18 cellular contexts compared by ENCODE assay signal in genomic region chr1:236124965-236125364, GRCh38. TPM values are rescaled to one million over a fixed set of nuclear protein-coding genes. Genes with fewer than 3 reads are reported as not detected.
DNase-seq lines count a peak whose midpoint lies in the region; ATAC-seq, FAIRE-seq and TF ChIP-seq lines count a peak whose summit lies in the region.
"Had no signal": no experiment of that assay in that cellular context is flagged by ENCODE, and none has a peak within 500 bp of the region (broad histone marks: within the 10 kb centered on the region; RNA-seq: fewer than 3 reads in every experiment).

No MANE protein-coding gene starts in this region.

- no peak overlapping the region for H3K4me3 Mint-ChIP-seq in H9

- H3K9ac ChIP-seq in H9 (ENCODE audit: extremely low read depth, insufficient read length, low read length) (no peak overlapping the region), PC-3 (ENCODE audit: low read length) (no peak overlapping the region)

- no CpG with 5 or more reads among the region's 2 CpGs for WGBS in H9 (ENCODE audit: extremely low coverage, insufficient read length, low lambda C conversion rate)

- no peak overlapping the region for H3K56ac ChIP-seq in H9 (ENCODE audit: insufficient read length, low read depth, low read length)

- H3K18ac ChIP-seq in H9 (ENCODE audit: insufficient read length, low read depth, low read length), result no peak overlapping the region

- no peaks in the 10 kb centered on the region for H3K36me3 ChIP-seq in PC-3 (ENCODE audit: low read depth, low read length)
- H3K36me3 ChIP-seq: gastroesophageal sphincter, pancreas, SJSA1, thoracic aorta had no signal

- no peak overlapping the region for H4K5ac ChIP-seq in H9 (ENCODE audit: insufficient read length, low read depth, low read length)

- no peaks in the 10 kb centered on the region for H3F3A ChIP-seq in PC-3 (ENCODE audit: low read length, unreplicated experiment)

- no peak overlapping the region for H3K4me2 ChIP-seq in H9 (ENCODE audit: insufficient read depth, insufficient read length, low read length)
- no peak overlapping the region for H3K4me2 ChIP-seq in PC-3 (ENCODE audit: low read length)

- no peaks in the 10 kb centered on the region for H3K9me3 ChIP-seq in H9 (ENCODE audit: control insufficient read depth, low read depth, low read length)
- no peaks in the 10 kb centered on the region for H3K9me3 ChIP-seq in PC-3 (ENCODE audit: low read length)
- H3K9me3 ChIP-seq: gastroesophageal sphincter, pancreas, SJSA1, thoracic aorta had no signal

- peaks cover 12 to 16% of the 10 kb centered on the region in 2 experiments for H3K4me1 Mint-ChIP-seq in H9

- FAIRE-seq in GM12892 (lab: Jason Lieb, UNC), result no peak
- FAIRE-seq: islet of Langerhans, pancreas had no signal

- H2AFZ ChIP-seq in H9 (ENCODE audit: low read length), result no peak overlapping the region
- no peak overlapping the region for H2AFZ ChIP-seq in PC-3 (ENCODE audit: low read length)

- H4K8ac ChIP-seq in H9 (replicated peaks; ENCODE audit: insufficient read length, low read depth, low read length), result no peak overlapping the region

- H3K27me3 ChIP-seq in H9 (ENCODE audit: insufficient read depth, low read length) (no peaks in the 10 kb centered on the region), PC-3 (ENCODE audit: low read length) (no peaks in the 10 kb centered on the region)
- H3K27me3 ChIP-seq: gastroesophageal sphincter, pancreas, SJSA1 had no signal

- TF ChIP-seq POLR2A in GM12892 (IDR thresholded peaks at IDR 0.05; ENCODE audit: low read depth, low read length), result no peak

- H2AK5ac ChIP-seq in H9 (ENCODE audit: insufficient read length, low read length), result no peak overlapping the region

- H2BK20ac ChIP-seq in H9 (ENCODE audit: low read depth, low read length, poor library complexity, severe bottlenecking), result no peak overlapping the region

- TF ChIP-seq CTCF in H9 (conservative IDR thresholded peaks at IDR 0.05), result peak; percentile 28; the same call in 1 of the 3 replicates
- peak; percentile 29; the same call in 1 of the 2 replicates for TF ChIP-seq CTCF in PC-3 (conservative IDR thresholded peaks at IDR 0.05; ENCODE audit: low read depth, low read length)

- no peak overlapping the region for H3K4me3 ChIP-seq in PC-3 (ENCODE audit: low read length)
- H3K4me3 ChIP-seq: gastroesophageal sphincter, pancreas, SJSA1, thoracic aorta had no signal

- intact Hi-C loops in PC-3 (cut with micrococcal nuclease), result no loop called here

- no peak overlapping the region for H3K14ac ChIP-seq in H9 (ENCODE audit: insufficient read depth, low read length)

- no peak overlapping the region for H3K23ac ChIP-seq in H9 (ENCODE audit: insufficient read length, low read depth, low read length)

- H3K79me1 ChIP-seq in H9 (ENCODE audit: insufficient read depth, low read depth, low read length, poor library complexity, severe bottlenecking), result no peaks in the 10 kb centered on the region

- H4K20me1 ChIP-seq in H9 (ENCODE audit: control insufficient read depth, insufficient read depth, insufficient read length), result no peaks in the 10 kb centered on the region
- no peaks in the 10 kb centered on the region for H4K20me1 ChIP-seq in PC-3 (ENCODE audit: low read length)

- CTCF ChIA-PET in PC-3 (lab: Charles Lee), result no interaction called here

- H3K4me1 ChIP-seq in H9 (ENCODE audit: insufficient read depth, low read length) (no peaks in the 10 kb centered on the region; the same call in 1 of the 2 replicates), PC-3 (ENCODE audit: insufficient read depth, low read length) (no peaks in the 10 kb centered on the region)
- H3K4me1 ChIP-seq: gastroesophageal sphincter, pancreas, SJSA1 had no signal

- peaks cover 5% of the 10 kb centered on the region; the same call in 1 of the 2 replicates for H3K27me3 Mint-ChIP-seq in H9 (ENCODE audit: low read depth)

- no peak overlapping the region for H2BK12ac ChIP-seq in H9 (ENCODE audit: insufficient read length, low read depth, low read length)

- DNase-seq in SHP77 (lab: John Stamatoyannopoulos, UW), result peak; percentile 11 to 28
- no peak for DNase-seq in SHP77 treated with DMSO at 0.1 percent for 48 hours (lab: John Stamatoyannopoulos, UW)
- DNase-seq in H9, result no peak
- peak; percentile 19 for DNase-seq in PC-3
- DNase-seq in iPS-NIHi7 (ENCODE audit: extremely low spot score), result peak; percentile 30
- no peak for DNase-seq in GM12892 (ENCODE audit: insufficient read length)
- DNase-seq in ecto neural progenitor cell (ENCODE audit: low spot score), result no peak
- DNase-seq: IMR-90, midbrain, NCI-H1436 treated with DMSO at 0.1 percent for 48 hours, NCI-H748 treated with DMSO at 0.1 percent for 48 hours, pancreas had no signal

- H2BK15ac ChIP-seq in H9 (ENCODE audit: low read depth, low read length), result no peak overlapping the region

- H2BK5ac ChIP-seq in H9 (ENCODE audit: insufficient read length, low read length), result no peak overlapping the region

- H3K23me2 ChIP-seq in H9 (ENCODE audit: insufficient read length, low read depth, low read length, poor library complexity, severe bottlenecking), result no peaks in the 10 kb centered on the region

- ATAC-seq in PC-3 (no peak), HG03097 (IDR thresholded peaks at IDR 0.05; ENCODE audit: low FRiP score, unreplicated experiment) (no peak)
- ATAC-seq: activated naive CD4-positive, alpha-beta T cell treated with anti-CD3 and anti-CD28 coated beads, Interleukin-2, amount 50 U/mL, for 72 hours; gastroesophageal sphincter; pancreas had no signal

- H3K79me2 ChIP-seq in H9 (ENCODE audit: insufficient read depth, low read length) (no peaks in the 10 kb centered on the region), PC-3 (ENCODE audit: low read length) (no peaks in the 10 kb centered on the region)

- H3K9me3 Mint-ChIP-seq in H9, result no peaks in the 10 kb centered on the region

- no peak overlapping the region for H4K91ac ChIP-seq in H9 (ENCODE audit: insufficient read length, low read depth, low read length)

- H3K27ac ChIP-seq in H9 (ENCODE audit: insufficient read length, low read depth, low read length) (no peak overlapping the region), PC-3 (ENCODE audit: low read length) (no peak overlapping the region)
- H3K27ac ChIP-seq: gastroesophageal sphincter, pancreas, SJSA1, thoracic aorta had no signal

- no peak overlapping the region for H3K4ac ChIP-seq in H9 (ENCODE audit: low read depth, low read length)

- H3K36me3 Mint-ChIP-seq in H9 (ENCODE audit: insufficient read depth in 1 of 3, low read depth in 3 of 3), result no peaks in the 10 kb centered on the region; a peak in 1 of 7 replicates

- no peak overlapping the region for H3T11ph ChIP-seq in H9 (ENCODE audit: low read length)

- POLR2A ChIA-PET in PC-3 (lab: Charles Lee; ENCODE audit: unreplicated experiment), result no interaction called here

- no peak overlapping the region for H2BK120ac ChIP-seq in H9 (ENCODE audit: low read depth, low read length, poor library complexity, severe bottlenecking)

- no TSS peak for BruUV-seq in PC-3 (replicated peaks; lab: Mats Ljungman, UMichigan)

- H3K9me2 ChIP-seq in PC-3 (replicated peaks; ENCODE audit: low read length), result no peaks in the 10 kb centered on the region

- no peak overlapping the region; a peak in 1 of 7 replicates for H3K27ac Mint-ChIP-seq in H9
- H3K27ac Mint-ChIP-seq: activated naive CD4-positive, alpha-beta T cell treated with anti-CD3 and anti-CD28 coated beads, Interleukin-2, amount 50 U/mL, for 72 hours had no signal

RNA-seq across cellular contexts. Expression of gene GPR137B, which starts 17.4 kb away (rescaled TPM):
- 5.9 and 6.6 TPM in 2 replicates for total RNA-seq in H9 (2021)
- 0.69 and 2.3 TPM in 2 replicates for total RNA-seq in PC-3 (2014; rRNA removed)
- 19.5 TPM for polyA plus RNA-seq in GM12892 (2012; ENCODE audit: missing spikeins)

Comparison
In these comparisons a context has a peak if more than half of its experiments do, and no peak if none do; other contexts are left out.
1. DNase-seq: peak in SHP77 (2 of 2), PC-3 (single experiment) and iPS-NIHi7 (single experiment); none in SHP77 treated with DMSO at 0.1 percent for 48 hours (single experiment), H9 (single experiment), GM12892 (single experiment) and ecto neural progenitor cell (single experiment).